ENCODE assay signal across 17 cellular contexts in genomic region chr12:23006413-23006812, GRCh38.
DNase-seq lines count a peak whose midpoint lies in the region; ATAC-seq and TF ChIP-seq lines count a peak whose summit lies in the region.
"Had no signal": no experiment of that assay in that cellular context is flagged by ENCODE, and none has a peak within 500 bp of the region (broad histone marks: within the 10 kb centered on the region; RNA-seq: fewer than 3 reads in every experiment).

No MANE protein-coding gene starts in this region.

- H3K4me3 Mint-ChIP-seq in brain: no peak overlapping the region
- H3K4me3 Mint-ChIP-seq in neural progenitor cell: no peak overlapping the region
- no peak overlapping the region for H3K4me3 Mint-ChIP-seq in Caco-2 (ENCODE audit: unreplicated experiment)
- H3K4me3 Mint-ChIP-seq: CD8-positive, alpha-beta T cell; GM23338 had no signal

- peaks cover 14% of the 10 kb centered on the region for H3K4me1 ChIP-seq in neural progenitor cell
- H3K4me1 ChIP-seq in Caco-2: no peaks in the 10 kb centered on the region
- H3K4me1 ChIP-seq: BLaER1 treated with 17β-estradiol and CSF1 and Interleukin-3, amounts not matched to agents 10 nM and 100 nM had no signal

- H3K27me3 ChIP-seq in neural progenitor cell (no peaks in the 10 kb centered on the region), Caco-2 (replicated peaks; ENCODE audit: control insufficient read depth, insufficient read depth, low read length) (no peaks in the 10 kb centered on the region)
- H3K27me3 ChIP-seq: BLaER1 treated with 17β-estradiol and CSF1 and Interleukin-3, amounts not matched to agents 10 nM and 100 nM had no signal

- no TSS peak for BruUV-seq in Caco-2 (replicated peaks; lab: Mats Ljungman, UMichigan)

- H3K79me2 ChIP-seq in neural progenitor cell (ENCODE audit: low read depth): no peaks in the 10 kb centered on the region

- H3K27me3 Mint-ChIP-seq in brain (peaks cover 3% of the 10 kb centered on the region), neural progenitor cell (ENCODE audit: insufficient read depth, low read depth) (no peaks in the 10 kb centered on the region), Caco-2 (ENCODE audit: insufficient read depth, unreplicated experiment) (no peaks in the 10 kb centered on the region)

- H3K36me3 Mint-ChIP-seq in brain: no peaks in the 10 kb centered on the region
- no peaks in the 10 kb centered on the region for H3K36me3 Mint-ChIP-seq in neural progenitor cell
- H3K36me3 Mint-ChIP-seq in Caco-2 (ENCODE audit: insufficient read depth, unreplicated experiment): no peaks in the 10 kb centered on the region
- H3K36me3 Mint-ChIP-seq: CD8-positive, alpha-beta T cell had no signal

- H3K4me3 ChIP-seq in coronary artery (no peak overlapping the region), neural progenitor cell (no peak overlapping the region), Caco-2 (ENCODE audit: low read depth, low read length) (no peak overlapping the region)
- H3K4me3 ChIP-seq: BLaER1 treated with 17β-estradiol and CSF1 and Interleukin-3, amounts not matched to agents 10 nM and 100 nM; GM23338 had no signal

- peak; percentile 45 for ATAC-seq in left ventricle myocardium superior
- no peak for ATAC-seq in HG02973 (IDR thresholded peaks at IDR 0.05; ENCODE audit: unreplicated experiment)
- ATAC-seq: CD8-positive, alpha-beta T cell; GM23338 had no signal

- H3K36me3 ChIP-seq in neural progenitor cell (no peaks in the 10 kb centered on the region), Caco-2 (ENCODE audit: control insufficient read depth, insufficient read depth, low read length) (no peaks in the 10 kb centered on the region)
- H3K36me3 ChIP-seq: BLaER1 treated with 17β-estradiol and CSF1 and Interleukin-3, amounts not matched to agents 10 nM and 100 nM had no signal

- no peak overlapping the region for H2AFZ ChIP-seq in neural progenitor cell (replicated peaks)
- H2AFZ ChIP-seq: GM23338 had no signal

- peaks cover 13% of the 10 kb centered on the region for H3F3A ChIP-seq in neural progenitor cell (ENCODE audit: low read depth)

- H3K9me3 ChIP-seq in neural progenitor cell (ENCODE audit: low read depth) (no peaks in the 10 kb centered on the region), Caco-2 (no peaks in the 10 kb centered on the region)
- H3K9me3 ChIP-seq: BLaER1 treated with 17β-estradiol and CSF1 and Interleukin-3, amounts not matched to agents 10 nM and 100 nM had no signal

- H3K27ac Mint-ChIP-seq in brain (peak overlapping the region in 3 of 5 experiments; percentile 6 to 48 (median 43)), neural progenitor cell (peak overlapping the region; percentile 72), Caco-2 (ENCODE audit: unreplicated experiment) (no peak overlapping the region)
- H3K27ac Mint-ChIP-seq: CD8-positive, alpha-beta T cell; GM23338 had no signal

- H3K27ac ChIP-seq in coronary artery (peak overlapping the region; percentile 10 to 36), neural progenitor cell (no peak overlapping the region)
- H3K27ac ChIP-seq: BLaER1 treated with 17β-estradiol and CSF1 and Interleukin-3, amounts not matched to agents 10 nM and 100 nM; KMS-11 had no signal

- DNase-seq in coronary artery (ENCODE audit: low spot score) (no peak), left ventricle myocardium superior (peak; percentile 27), neural progenitor cell (ENCODE audit: low spot score) (no peak), Caco-2 (no peak)
- DNase-seq in stimulated activated CD4-positive, alpha-beta T cell treated with anti-CD3 and anti-CD28 coated beads, Interleukin-4, amount 100 ng/mL, for 24 hours: no peak
- DNase-seq: CD8-positive, alpha-beta T cell; DMS79; MV-4-11; NCI-H1694 treated with DMSO at 0.1 percent for 48 hours; NCI-H510A; NCI-H748 treated with DMSO at 0.1 percent for 48 hours; SHP77 had no signal

- TF ChIP-seq CTCF in brain (conservative IDR thresholded peaks at IDR 0.05) (no peak), coronary artery (IDR thresholded peaks at IDR 0.05) (no peak), neural progenitor cell (IDR thresholded peaks at IDR 0.05) (no peak), Caco-2 (IDR thresholded peaks at IDR 0.05; ENCODE audit: insufficient read depth in 1 of 2, low read depth in 1 of 2, low read length in 1 of 2, severe bottlenecking in 1 of 2, unreplicated experiment in 1 of 2) (no peak)

- H3K4me1 Mint-ChIP-seq in brain (peaks cover 18% of the 10 kb centered on the region), neural progenitor cell (peaks cover 21% of the 10 kb centered on the region), Caco-2 (ENCODE audit: low read depth, unreplicated experiment) (no peaks in the 10 kb centered on the region)
- H3K4me1 Mint-ChIP-seq: GM23338 had no signal

- H3K9me3 Mint-ChIP-seq in brain (peaks cover 0 to 3% (median 0%) of the 10 kb centered on the region in 5 experiments), neural progenitor cell (peaks cover 3% of the 10 kb centered on the region), Caco-2 (ENCODE audit: unreplicated experiment) (no peaks in the 10 kb centered on the region)
- H3K9me3 Mint-ChIP-seq: CD8-positive, alpha-beta T cell had no signal

- intact Hi-C loops in left ventricle myocardium superior (cut with micrococcal nuclease): no loop called here
- intact Hi-C loops in Caco-2 (cut with micrococcal nuclease; ENCODE audit: unreplicated experiment): no loop called here

- H4K20me1 ChIP-seq in neural progenitor cell (ENCODE audit: low read depth): no peaks in the 10 kb centered on the region
- H4K20me1 ChIP-seq: BLaER1 treated with 17β-estradiol and CSF1 and Interleukin-3, amounts not matched to agents 10 nM and 100 nM had no signal

- H3K4me2 ChIP-seq in neural progenitor cell: no peak overlapping the region
- H3K4me2 ChIP-seq: BLaER1 treated with 17β-estradiol and CSF1 and Interleukin-3, amounts not matched to agents 10 nM and 100 nM; GM23338; KMS-11 had no signal

- POLR2A ChIA-PET in Caco-2 (lab: Charles Lee): no interaction called here

- no peak overlapping the region for H3K9ac ChIP-seq in neural progenitor cell
- H3K9ac ChIP-seq: BLaER1 treated with 17β-estradiol and CSF1 and Interleukin-3, amounts not matched to agents 10 nM and 100 nM; KMS-11 had no signal

- CTCF ChIA-PET in Caco-2 (lab: Charles Lee): no interaction called here
